In genomic region chr7:78779788-78780187, GRCh38 we compare ENCODE assay signal across 22 cellular contexts.
DNase-seq lines count a peak whose midpoint lies in the region; ATAC-seq and TF ChIP-seq lines count a peak whose summit lies in the region.
"Had no signal": no experiment of that assay in that cellular context is flagged by ENCODE, and none has a peak within 500 bp of the region (broad histone marks: within the 10 kb centered on the region; RNA-seq: fewer than 3 reads in every experiment).

No MANE protein-coding gene starts in this region.

- TF ChIP-seq POLR2A in HCT116 (IDR thresholded peaks at IDR 0.05; ENCODE audit: borderline replicate concordance, extremely low read depth, insufficient read depth, insufficient read length) = no peak

- no peaks in the 10 kb centered on the region for H3K9me2 ChIP-seq in HCT116 (ENCODE audit: insufficient read depth)
- H3K9me2 ChIP-seq in neural cell (ENCODE audit: insufficient read depth, low read length) = no peaks in the 10 kb centered on the region

- H3K4me3 ChIP-seq in HCT116 (replicated peaks in 1 of 2; ENCODE audit: low read depth in 1 of 2, low read length in 2 of 2) (no peak overlapping the region), neural cell (ENCODE audit: low read length) (no peak overlapping the region)
- H3K4me3 ChIP-seq: GM12878, HAP-1, skin epidermis, upper lobe of left lung had no signal

- ATAC-seq in HCT116 = no peak
- no peak for ATAC-seq in sciatic nerve

- TF ChIP-seq CTCF in HCT116 (IDR thresholded peaks at IDR 0.05 in 2 of 3, conservative IDR thresholded peaks at IDR 0.05 in 1 of 3; ENCODE audit: borderline replicate concordance in 1 of 3, insufficient read depth in 1 of 3, low read depth in 2 of 3, low read length in 2 of 3) (0 out of 6 replicates have a peak, but pooled peaks of 1 of the 3 experiments have one; percentile 7), VCaP (conservative IDR thresholded peaks at IDR 0.05) (peak; percentile 66), neural cell (IDR thresholded peaks at IDR 0.05; ENCODE audit: poor library complexity, severe bottlenecking) (peak; percentile 25)

- intact Hi-C loops in HCT116 (cut with micrococcal nuclease) = no loop called here
- intact Hi-C loops in sciatic nerve (cut with DNase I) = no loop called here

- H3K4me1 ChIP-seq in HCT116 (ENCODE audit: control insufficient read depth in 1 of 2, insufficient read depth in 2 of 2, low read length in 2 of 2) = no peaks in the 10 kb centered on the region
- H3K4me1 ChIP-seq: upper lobe of left lung had no signal

- BruUV-seq in HCT116 (replicated peaks; lab: Mats Ljungman, UMichigan) = no TSS peak

- RAD21 ChIA-PET in HCT116 (lab: Charles Lee; ENCODE audit: low non-redundant PET in 1 of 2, low total read pairs in 2 of 2, uncharacterized antibody in 2 of 2, unreplicated experiment in 2 of 2) = no interaction called here

- CTCF ChIA-PET in HCT116 (lab: Charles Lee) = no interaction called here

- peak; percentile 37; the same call in 1 of the 2 replicates for TF ChIP-seq RAD21 in HCT116 (IDR thresholded peaks at IDR 0.05; ENCODE audit: low read depth)
- TF ChIP-seq RAD21 in neural cell (conservative IDR thresholded peaks at IDR 0.05) = peak; percentile 31

- H3K27ac ChIP-seq in HCT116 (ENCODE audit: low read depth, low read length) (no peak overlapping the region), VCaP (no peak overlapping the region), neural cell (ENCODE audit: low read length) (no peak overlapping the region)
- H3K27ac ChIP-seq: skin epidermis, upper lobe of left lung had no signal

- H2AFZ ChIP-seq in HCT116 (ENCODE audit: low read depth, low read length, poor library complexity, severe bottlenecking) = no peak overlapping the region
- H2AFZ ChIP-seq in neural cell (ENCODE audit: low read depth, low read length) = no peak overlapping the region

- no peak overlapping the region for H3K4me2 ChIP-seq in HCT116 (ENCODE audit: low read length)
- no peak overlapping the region for H3K4me2 ChIP-seq in neural cell (ENCODE audit: low read length)

- TF ChIP-seq EP300 in neural cell (conservative IDR thresholded peaks at IDR 0.05; ENCODE audit: poor library complexity, severe bottlenecking) = no peak

- H3K79me2 ChIP-seq in HCT116 (ENCODE audit: insufficient read depth, low read length) = no peaks in the 10 kb centered on the region
- no peaks in the 10 kb centered on the region for H3K79me2 ChIP-seq in neural cell (replicated peaks; ENCODE audit: insufficient read depth, low read length)

- no peaks in the 10 kb centered on the region for H3F3A ChIP-seq in neural cell (ENCODE audit: insufficient read depth, low read length, poor library complexity, severe bottlenecking)

- no peaks in the 10 kb centered on the region for H3K36me3 ChIP-seq in HCT116 (ENCODE audit: control insufficient read depth in 1 of 2, insufficient read depth in 2 of 2, low read length in 2 of 2)
- no peaks in the 10 kb centered on the region for H3K36me3 ChIP-seq in neural cell (ENCODE audit: insufficient read depth, low read length)
- H3K36me3 ChIP-seq: HAP-1, upper lobe of left lung had no signal

- H4K20me1 ChIP-seq in HCT116 (ENCODE audit: insufficient read depth) (no peaks in the 10 kb centered on the region), neural cell (ENCODE audit: insufficient read depth) (no peaks in the 10 kb centered on the region)

- POLR2A ChIA-PET in HCT116 (lab: Charles Lee) = no interaction called here

- H3K9ac ChIP-seq in HCT116 (ENCODE audit: low read length) = no peak overlapping the region
- no peak overlapping the region for H3K9ac ChIP-seq in neural cell (ENCODE audit: low read length)

- H3K27me3 ChIP-seq in HCT116 (ENCODE audit: insufficient read depth, low read length) (no peaks in the 10 kb centered on the region; the same call in 1 of the 2 replicates), neural cell (ENCODE audit: insufficient read depth, low read depth, low read length) (no peaks in the 10 kb centered on the region)
- H3K27me3 ChIP-seq: upper lobe of left lung had no signal

- no peaks in the 10 kb centered on the region for H3K9me3 ChIP-seq in HCT116 (ENCODE audit: control insufficient read depth in 1 of 2, insufficient read depth in 1 of 2, low read depth in 1 of 2, low read length in 2 of 2)
- no peaks in the 10 kb centered on the region for H3K9me3 ChIP-seq in neural cell (ENCODE audit: low read length)
- H3K9me3 ChIP-seq: HAP-1, upper lobe of left lung had no signal

- DNase-seq in NCI-H1105 treated with DMSO at 0.1 percent for 48 hours (lab: John Stamatoyannopoulos, UW) (peak; percentile 7), NCI-H1105 (lab: John Stamatoyannopoulos, UW) (no peak), HCT116 (ENCODE audit: low read depth, low spot score) (no peak), sciatic nerve (ENCODE audit: low spot score) (no peak), NCI-H1930 (lab: John Stamatoyannopoulos, UW) (no peak), HuH-7 (ENCODE audit: low spot score) (no peak)
- DNase-seq: activated CD4-positive, alpha-beta T cell treated with anti-CD3 and anti-CD28 coated beads, Interleukin-2, amount 50 U/mL, for 48 hours; activated CD8-positive, alpha-beta memory T cell treated with anti-CD3 and anti-CD28 coated beads, Interleukin-2, amount 50 U/mL, for 4 hours; aorta; caudate nucleus; dermis blood vessel endothelial cell; glutamatergic neuron; IMR-90; kidney glomerular epithelial cell; mesenchymal stem cell; SHP77; upper lobe of left lung had no signal

TF ChIP-seq in HCT116, 20 proteins besides CTCF, POLR2A, EP300 and RAD21:
- no peak for TF ChIP-seq EZH2phosphoT487 (IDR thresholded peaks at IDR 0.05; ENCODE audit: borderline replicate concordance)
- no peak for TF ChIP-seq SIN3A (IDR thresholded peaks at IDR 0.05; ENCODE audit: low read depth)
- no peak for TF ChIP-seq ZBTB33 (IDR thresholded peaks at IDR 0.05; ENCODE audit: extremely low read depth, insufficient replicate concordance, low read length)
- TF ChIP-seq EZH2 (IDR thresholded peaks at IDR 0.05) = no peak
- TF ChIP-seq FOSL1 (IDR thresholded peaks at IDR 0.05; ENCODE audit: low read depth) = no peak

TF ChIP-seq in neural cell, 6 proteins besides CTCF, POLR2A, EP300 and RAD21:
- TF ChIP-seq TAF1 (IDR thresholded peaks at IDR 0.05; ENCODE audit: low read depth) (no peak), SMC3 (conservative IDR thresholded peaks at IDR 0.05; ENCODE audit: poor library complexity) (peak; percentile 36)
TF ChIP-seq in neural cell: peak in this region for 1.
